Comparison of ENCODE assay signal across 12 cellular contexts in the genomic region with DNA sequence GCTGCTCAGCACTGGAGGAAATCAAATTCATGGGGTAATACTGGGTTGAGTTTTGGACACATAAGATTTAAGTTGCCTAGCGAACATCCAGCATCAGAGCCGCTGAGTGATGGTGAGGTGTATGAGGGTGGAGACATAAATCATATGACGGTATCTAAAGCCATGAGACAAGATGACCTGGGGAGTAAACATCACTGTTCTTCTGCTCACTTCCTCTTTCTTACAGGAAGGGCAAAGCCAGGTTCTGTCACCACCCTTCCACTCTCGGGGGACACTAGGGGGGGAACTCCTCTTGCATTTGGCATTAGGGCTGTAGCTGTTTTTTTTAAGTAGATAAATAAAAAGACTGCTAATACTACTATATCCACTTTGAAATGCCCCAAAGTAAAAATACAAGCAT. TPM values are rescaled to one million over a fixed set of nuclear protein-coding genes. Genes with fewer than 3 reads are reported as not detected.
DNase-seq lines count a peak whose midpoint lies in the region; ATAC-seq and TF ChIP-seq lines count a peak whose summit lies in the region.
"Had no signal": no experiment of that assay in that cellular context is flagged by ENCODE, and none has a peak within 500 bp of the region (broad histone marks: within the 10 kb centered on the region; RNA-seq: fewer than 3 reads in every experiment).

No MANE protein-coding gene starts in this region.

- no peak overlapping the region for H3K4me3 Mint-ChIP-seq in activated CD8-positive, alpha-beta T cell treated with anti-CD3 and anti-CD28 coated beads, Interleukin-2, amount 10 ng/mL, durations not matched to agents 7 days and 5 days
- no peak overlapping the region for H3K4me3 Mint-ChIP-seq in activated CD8-positive, alpha-beta T cell treated with anti-CD3 and anti-CD28 coated beads for 36 hours

- intact Hi-C loops in activated CD8-positive, alpha-beta T cell treated with anti-CD3 and anti-CD28 coated beads for 36 hours (cut with micrococcal nuclease) = no loop called here
- intact Hi-C loops in transverse colon (cut with DNase I; ENCODE audit: low total_unique reads) = no loop called here

- H3K9me3 Mint-ChIP-seq in activated CD8-positive, alpha-beta T cell treated with anti-CD3 and anti-CD28 coated beads, Interleukin-2, amount 10 ng/mL, durations not matched to agents 7 days and 5 days (ENCODE audit: insufficient read depth) = no peaks in the 10 kb centered on the region
- no peaks in the 10 kb centered on the region for H3K9me3 Mint-ChIP-seq in activated CD8-positive, alpha-beta T cell treated with anti-CD3 and anti-CD28 coated beads for 36 hours

- TF ChIP-seq CTCF in activated CD8-positive, alpha-beta T cell treated with anti-CD3 and anti-CD28 coated beads for 36 hours (IDR thresholded peaks at IDR 0.05) = no peak
- no peak for TF ChIP-seq CTCF in transverse colon (IDR thresholded peaks at IDR 0.05)

- peaks cover 13% of the 10 kb centered on the region for H3K4me1 Mint-ChIP-seq in activated CD8-positive, alpha-beta T cell treated with anti-CD3 and anti-CD28 coated beads, Interleukin-2, amount 10 ng/mL, durations not matched to agents 7 days and 5 days (ENCODE audit: low read depth)
- peaks cover 4% of the 10 kb centered on the region for H3K4me1 Mint-ChIP-seq in activated CD8-positive, alpha-beta T cell treated with anti-CD3 and anti-CD28 coated beads for 36 hours (ENCODE audit: low read depth)

- no peaks in the 10 kb centered on the region for H3K27me3 ChIP-seq in transverse colon

- ATAC-seq in activated CD8-positive, alpha-beta T cell treated with anti-CD3 and anti-CD28 coated beads, Interleukin-2, amount 10 ng/mL, durations not matched to agents 7 days and 5 days = no peak
- ATAC-seq in activated CD8-positive, alpha-beta T cell treated with anti-CD3 and anti-CD28 coated beads for 36 hours = no peak
- ATAC-seq in HG02840 (IDR thresholded peaks at IDR 0.05; ENCODE audit: low FRiP score, unreplicated experiment) = peak; percentile 85
- ATAC-seq: A549 had no signal

- H3K27ac Mint-ChIP-seq in activated CD8-positive, alpha-beta T cell treated with anti-CD3 and anti-CD28 coated beads, Interleukin-2, amount 10 ng/mL, durations not matched to agents 7 days and 5 days = peak overlapping the region; percentile 10
- no peak overlapping the region for H3K27ac Mint-ChIP-seq in activated CD8-positive, alpha-beta T cell treated with anti-CD3 and anti-CD28 coated beads for 36 hours

- no peak for TF ChIP-seq EP300 in transverse colon (IDR thresholded peaks at IDR 0.05; ENCODE audit: low read depth)

- H3K27me3 Mint-ChIP-seq in activated CD8-positive, alpha-beta T cell treated with anti-CD3 and anti-CD28 coated beads, Interleukin-2, amount 10 ng/mL, durations not matched to agents 7 days and 5 days (ENCODE audit: low read depth) = no peaks in the 10 kb centered on the region
- H3K27me3 Mint-ChIP-seq in activated CD8-positive, alpha-beta T cell treated with anti-CD3 and anti-CD28 coated beads for 36 hours = no peaks in the 10 kb centered on the region

- POLR2A ChIA-PET in activated CD8-positive, alpha-beta T cell treated with anti-CD3 and anti-CD28 coated beads, Interleukin-2, amount 10 ng/mL, durations not matched to agents 7 days and 5 days (lab: Charles Lee) = no interaction called here
- POLR2A ChIA-PET in activated CD8-positive, alpha-beta T cell treated with anti-CD3 and anti-CD28 coated beads for 36 hours (lab: Charles Lee) = no interaction called here

- peaks cover 0 to 77% (median 38%) of the 10 kb centered on the region in 4 donors for H3K36me3 ChIP-seq in transverse colon

- WGBS in transverse colon (ENCODE audit: low coverage in 1 of 2), 2 donors = 78 to 86% methylated on average over 4 of the region's 4 CpGs

- peaks cover 67% of the 10 kb centered on the region for H3K36me3 Mint-ChIP-seq in activated CD8-positive, alpha-beta T cell treated with anti-CD3 and anti-CD28 coated beads, Interleukin-2, amount 10 ng/mL, durations not matched to agents 7 days and 5 days (ENCODE audit: low read depth)
- peaks cover 60% of the 10 kb centered on the region for H3K36me3 Mint-ChIP-seq in activated CD8-positive, alpha-beta T cell treated with anti-CD3 and anti-CD28 coated beads for 36 hours (ENCODE audit: low read depth)

- peak; percentile 28 for DNase-seq in activated CD8-positive, alpha-beta T cell treated with anti-CD3 and anti-CD28 coated beads, Interleukin-2, amount 10 ng/mL, durations not matched to agents 7 days and 5 days
- no peak for DNase-seq in activated CD8-positive, alpha-beta T cell treated with anti-CD3 and anti-CD28 coated beads for 36 hours
- DNase-seq in MV-4-11 (lab: John Stamatoyannopoulos, UW) (peak; percentile 77), transverse colon (peak; percentile 15), NCI-H2029 (lab: John Stamatoyannopoulos, UW) (no peak), G401 (ENCODE audit: low spot score) (no peak), AG08395 (ENCODE audit: low spot score) (no peak)
- DNase-seq: head of caudate nucleus had no signal

- H3K4me3 ChIP-seq in transverse colon = no peak overlapping the region
- H3K4me3 ChIP-seq: A549 had no signal

- no peak overlapping the region for H3K27ac ChIP-seq in transverse colon
- H3K27ac ChIP-seq: A549, parathyroid adenoma had no signal

- no peaks in the 10 kb centered on the region for H3K9me3 ChIP-seq in transverse colon
- H3K9me3 ChIP-seq: A549 had no signal

- in situ Hi-C loops in transverse colon (cut with MboI; ENCODE audit: low pct_ligation_motif_present in 1 of 4, low pct_unique_long_range_greater_than_20kb in 1 of 4, low sequenced_read_pairs in 3 of 4) (no loop called here), G401 (cut with HindIII; ENCODE audit: low sequenced_read_pairs) (no loop called here)

- CTCF ChIA-PET in activated CD8-positive, alpha-beta T cell treated with anti-CD3 and anti-CD28 coated beads, Interleukin-2, amount 10 ng/mL, durations not matched to agents 7 days and 5 days (lab: Charles Lee) = interaction anchor here (0.7 kb wide), 1 partner anchor 775 kb away, joined by 4 read pairs; no protein-coding TSS in a partner anchor
- CTCF ChIA-PET in activated CD8-positive, alpha-beta T cell treated with anti-CD3 and anti-CD28 coated beads for 36 hours (lab: Charles Lee) = interaction anchor here (0.6 to 1.3 kb wide), 2 partner anchors 39 to 724 kb away, joined by 3 to 4 read pairs; no protein-coding TSS in a partner anchor

- H3K4me1 ChIP-seq in transverse colon = no peaks in the 10 kb centered on the region
- H3K4me1 ChIP-seq: A549 had no signal

- no peak for TF ChIP-seq POLR2A in transverse colon (IDR thresholded peaks at IDR 0.05)

RNA-seq across cellular contexts. Expression of gene PRDM4, which starts 24.0 kb away (rescaled TPM):
- total RNA-seq in activated CD8-positive, alpha-beta T cell treated with anti-CD3 and anti-CD28 coated beads, Interleukin-2, amount 10 ng/mL, durations not matched to agents 7 days and 5 days = 10 to 100 TPM; 24.1 to 24.9 TPM
- 10 to 100 TPM; 19.3 to 21.7 TPM for total RNA-seq in activated CD8-positive, alpha-beta T cell treated with anti-CD3 and anti-CD28 coated beads for 36 hours
- total RNA-seq in transverse colon = 10 to 100 TPM; 41.6 to 71.2 (median 42.4) TPM
- 37.7 and 51.7 TPM in 2 replicates for total RNA-seq in G401 (2014; rRNA removed; shearing (Covaris generic))

RNA-seq across cellular contexts. Expression of gene ASCL4, which starts 37.6 kb away (rescaled TPM):
- not detected for total RNA-seq in activated CD8-positive, alpha-beta T cell treated with anti-CD3 and anti-CD28 coated beads, Interleukin-2, amount 10 ng/mL, durations not matched to agents 7 days and 5 days
- total RNA-seq in activated CD8-positive, alpha-beta T cell treated with anti-CD3 and anti-CD28 coated beads for 36 hours = not detected
- not detected for total RNA-seq in transverse colon
- total RNA-seq in G401 (2014; rRNA removed; shearing (Covaris generic)) = not detected in 2 replicates
- total RNA-seq: SK-MEL-5 had no signal

RNA-seq across cellular contexts. Expression of gene PWP1, which starts 51.3 kb away (rescaled TPM):
- total RNA-seq in activated CD8-positive, alpha-beta T cell treated with anti-CD3 and anti-CD28 coated beads, Interleukin-2, amount 10 ng/mL, durations not matched to agents 7 days and 5 days = 10 to 100 TPM; 40.9 to 44.6 TPM
- 10 to 100 TPM; 52.4 to 57.5 TPM for total RNA-seq in activated CD8-positive, alpha-beta T cell treated with anti-CD3 and anti-CD28 coated beads for 36 hours
- total RNA-seq in transverse colon = 10 to 100 TPM; 29.9 to 49.7 (median 41.4) TPM
- total RNA-seq in G401 (2014; rRNA removed; shearing (Covaris generic)) = 30.9 and 38.2 TPM in 2 replicates

Comparison
In these comparisons a context has a peak if more than half of its experiments do, and no peak if none do; other contexts are left out.
1. DNase-seq: peak in activated CD8-positive, alpha-beta T cell treated with anti-CD3 and anti-CD28 coated beads, Interleukin-2, amount 10 ng/mL, durations not matched to agents 7 days and 5 days (single experiment), MV-4-11 (single experiment) and transverse colon (single experiment); none in activated CD8-positive, alpha-beta T cell treated with anti-CD3 and anti-CD28 coated beads for 36 hours (single experiment), NCI-H2029 (single experiment), G401 (single experiment) and AG08395 (single experiment).